ENCODE assay signal across 15 cellular contexts in genomic region chr2:171595896-171596295, GRCh38.
DNase-seq lines count a peak whose midpoint lies in the region; ATAC-seq and TF ChIP-seq lines count a peak whose summit lies in the region.
"Had no signal": no experiment of that assay in that cellular context is flagged by ENCODE, and none has a peak within 500 bp of the region (broad histone marks: within the 10 kb centered on the region; RNA-seq: fewer than 3 reads in every experiment).

No MANE protein-coding gene starts in this region.

- no peaks in the 10 kb centered on the region for H3K36me3 Mint-ChIP-seq in activated CD4-positive, alpha-beta T cell treated with anti-CD3 and anti-CD28 coated beads, Interleukin-2, amount 10 ng/mL, durations not matched to agents 24 days and 14 days (ENCODE audit: low read depth)
- H3K36me3 Mint-ChIP-seq: activated naive CD8-positive, alpha-beta T cell treated with anti-CD3 and anti-CD28 coated beads for 36 hours had no signal

- H3K27ac ChIP-seq in left lung = no peak overlapping the region

- peak; percentile 29 for ATAC-seq in left lung
- ATAC-seq in GM18861 (IDR thresholded peaks at IDR 0.05; ENCODE audit: unreplicated experiment) = no peak
- ATAC-seq: left colon had no signal

- intact Hi-C loops in left lung (cut with DNase I) = no loop called here
- intact Hi-C loops in activated CD4-positive, alpha-beta T cell treated with anti-CD3 and anti-CD28 coated beads, Interleukin-2, amount 10 ng/mL, durations not matched to agents 24 days and 14 days (cut with micrococcal nuclease) = loop anchor here (5.0 kb wide), 1 partner anchor 506 kb away; the partner anchor contains the start of gene DLX2

- DNase-seq in AG09319 (ENCODE audit: extremely low read depth, low read depth) (peak; percentile 60), LoVo (ENCODE audit: low spot score) (peak; percentile 34), cardiac fibroblast (ENCODE audit: low read depth in 2 of 2) (peak; percentile 89 to 96), left lung (no peak), NCI-H2029 treated with DMSO at 0.1 percent for 48 hours (lab: John Stamatoyannopoulos, UW) (no peak), SIG-M5 treated with dmso at 0.1 percent for 504 hours (lab: John Stamatoyannopoulos, UW; ENCODE audit: unreplicated experiment) (no peak)
- no peak for DNase-seq in activated CD4-positive, alpha-beta T cell treated with anti-CD3 and anti-CD28 coated beads, Interleukin-2, amount 10 ng/mL, durations not matched to agents 24 days and 14 days
- DNase-seq: activated naive CD8-positive, alpha-beta T cell treated with anti-CD3 and anti-CD28 coated beads for 36 hours; CD4-positive, alpha-beta T cell; left colon; NCI-H1105 treated with DMSO at 0.1 percent for 48 hours; stimulated activated CD4-positive, alpha-beta T cell treated with anti-CD3 and anti-CD28 coated beads, Interleukin-1b, Interleukin-23, amount 100 ng/mL, for 48 hours; stimulated activated naive CD4-positive, alpha-beta T cell; T-helper 1 cell had no signal

- H3K27ac Mint-ChIP-seq in activated CD4-positive, alpha-beta T cell treated with anti-CD3 and anti-CD28 coated beads, Interleukin-2, amount 10 ng/mL, durations not matched to agents 24 days and 14 days = no peak overlapping the region
- H3K27ac Mint-ChIP-seq: activated naive CD8-positive, alpha-beta T cell treated with anti-CD3 and anti-CD28 coated beads for 36 hours; CD4-positive, alpha-beta T cell had no signal

- peaks cover 2% of the 10 kb centered on the region for H3K4me1 Mint-ChIP-seq in activated CD4-positive, alpha-beta T cell treated with anti-CD3 and anti-CD28 coated beads, Interleukin-2, amount 10 ng/mL, durations not matched to agents 24 days and 14 days
- H3K4me1 Mint-ChIP-seq: activated naive CD8-positive, alpha-beta T cell treated with anti-CD3 and anti-CD28 coated beads for 36 hours had no signal

- H3K36me3 ChIP-seq in left lung = no peaks in the 10 kb centered on the region

- peaks cover 4% of the 10 kb centered on the region for H3K9me3 Mint-ChIP-seq in activated CD4-positive, alpha-beta T cell treated with anti-CD3 and anti-CD28 coated beads, Interleukin-2, amount 10 ng/mL, durations not matched to agents 24 days and 14 days
- H3K9me3 Mint-ChIP-seq: activated naive CD8-positive, alpha-beta T cell treated with anti-CD3 and anti-CD28 coated beads for 36 hours; CD4-positive, alpha-beta T cell had no signal

- H3K27me3 ChIP-seq in left lung = peaks cover 0 to 9% of the 10 kb centered on the region in 2 donors

- peaks cover 19% of the 10 kb centered on the region for H3K27me3 Mint-ChIP-seq in activated CD4-positive, alpha-beta T cell treated with anti-CD3 and anti-CD28 coated beads, Interleukin-2, amount 10 ng/mL, durations not matched to agents 24 days and 14 days

- no peak overlapping the region for H3K4me3 Mint-ChIP-seq in activated CD4-positive, alpha-beta T cell treated with anti-CD3 and anti-CD28 coated beads, Interleukin-2, amount 10 ng/mL, durations not matched to agents 24 days and 14 days
- H3K4me3 Mint-ChIP-seq: activated naive CD8-positive, alpha-beta T cell treated with anti-CD3 and anti-CD28 coated beads for 36 hours; CD4-positive, alpha-beta T cell had no signal

- TF ChIP-seq CTCF in AG09319 (IDR thresholded peaks at IDR 0.05; ENCODE audit: low read depth, low read length) = no peak
- TF ChIP-seq CTCF in cardiac fibroblast (IDR thresholded peaks at IDR 0.05; ENCODE audit: low read depth, low read length) = no peak
- no peak for TF ChIP-seq CTCF in left lung (IDR thresholded peaks at IDR 0.05)

- H3K4me3 ChIP-seq in cardiac fibroblast (replicated peaks in 1 of 2; ENCODE audit: low read depth in 2 of 2, low read length in 2 of 2) = no peak overlapping the region
- H3K4me3 ChIP-seq in left lung = no peak overlapping the region

- no peaks in the 10 kb centered on the region for H3K4me1 ChIP-seq in left lung

- H3K9me3 ChIP-seq in left lung = no peaks in the 10 kb centered on the region

Comparison
In these comparisons a context has a peak if more than half of its experiments do, and no peak if none do; other contexts are left out.
1. DNase-seq: peak in AG09319 (single experiment), LoVo (single experiment) and cardiac fibroblast (2 of 2); none in left lung (0 of 2), NCI-H2029 treated with DMSO at 0.1 percent for 48 hours (single experiment), SIG-M5 treated with dmso at 0.1 percent for 504 hours (single experiment) and activated CD4-positive, alpha-beta T cell treated with anti-CD3 and anti-CD28 coated beads, Interleukin-2, amount 10 ng/mL, durations not matched to agents 24 days and 14 days (single experiment).